ENCODE assay signal across 8 cellular contexts in the genomic region with DNA sequence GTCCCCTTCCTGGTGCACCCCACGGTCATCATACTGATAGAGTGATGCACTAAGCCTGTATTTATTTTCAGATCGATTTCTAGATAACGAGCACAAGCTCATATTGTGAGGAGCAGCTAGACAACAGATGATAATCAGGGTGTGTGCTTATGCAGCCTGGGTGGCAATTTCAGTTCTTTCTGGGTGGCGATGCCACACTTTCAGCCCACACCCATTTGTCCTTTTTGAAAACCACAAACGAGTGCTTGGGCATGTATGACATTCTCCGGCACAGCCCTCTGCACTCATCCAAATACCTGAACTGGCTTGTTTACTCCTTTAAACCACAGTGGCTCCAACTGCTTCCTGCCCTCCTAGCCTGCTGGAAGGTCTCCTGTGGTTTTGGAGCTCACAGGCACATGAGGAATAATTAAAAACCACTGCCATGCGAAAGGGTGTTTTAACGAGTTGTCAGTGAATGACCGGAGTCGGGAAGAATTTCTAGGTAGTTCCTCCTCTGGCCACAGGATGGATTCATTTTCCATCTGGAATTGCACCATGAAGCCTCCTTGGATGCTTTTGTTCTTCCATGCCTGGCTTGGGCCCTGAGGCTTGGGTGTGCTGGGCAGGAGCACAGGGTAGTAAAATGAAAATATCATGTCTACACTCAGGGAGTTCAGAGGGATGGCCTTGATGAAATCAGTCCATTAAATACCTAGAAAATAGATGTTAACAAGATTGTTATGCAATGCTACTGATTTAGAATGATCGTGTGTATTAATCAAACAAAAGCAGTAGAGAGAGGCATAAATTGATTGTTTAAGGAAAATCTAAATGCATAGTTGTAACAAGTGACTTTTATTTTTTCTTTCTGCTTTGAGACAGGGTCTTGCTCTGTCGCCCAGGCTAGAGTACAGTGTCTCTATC. TPM values are rescaled to one million over a fixed set of nuclear protein-coding genes. Genes with fewer than 3 reads are reported as not detected.
A peak's percentile ranks its signal among the peaks of the same experiment; 100 is the strongest.
DNase-seq lines count a peak whose midpoint lies in the region; ATAC-seq and TF ChIP-seq lines count a peak whose summit lies in the region.

No MANE protein-coding gene starts in this region.

- DNase-seq in 8988T: peak; percentile 16
- DNase-seq in GM03348 (ENCODE audit: low spot score): peak; percentile 74
- peak; percentile 46 for DNase-seq in SK-N-SH
- peak; percentile 55 for DNase-seq in fibroblast of gingiva (ENCODE audit: low read depth)
- DNase-seq in sigmoid colon: no peak
- no peak for DNase-seq in DMS153 (lab: John Stamatoyannopoulos, UW)

- H3K4me1 ChIP-seq in SK-N-SH (ENCODE audit: control insufficient read depth in 1 of 2, insufficient read depth in 2 of 2, low read depth in 1 of 2, low read length in 1 of 2) (peaks cover 3 to 24% of the 10 kb centered on the region in 2 experiments; a peak in 3 of 4 replicates), skeletal muscle satellite cell (ENCODE audit: control insufficient read depth, insufficient read depth, low read length) (peaks cover 35% of the 10 kb centered on the region), sigmoid colon (peaks cover 0 to 13% (median 9%) of the 10 kb centered on the region in 4 donors)

- peak; percentile 41 for TF ChIP-seq RAD21 in SK-N-SH (IDR thresholded peaks at IDR 0.05; ENCODE audit: low read length)

- H2AFZ ChIP-seq in SK-N-SH (ENCODE audit: low read depth): 0 out of 2 replicates have a peak overlapping the region, but pooled peaks have one; percentile 53

- no peaks in the 10 kb centered on the region for H3K36me3 ChIP-seq in SK-N-SH (replicated peaks in 1 of 2; ENCODE audit: control insufficient read depth in 1 of 2, insufficient read depth in 2 of 2, low read length in 1 of 2)
- H3K36me3 ChIP-seq in skeletal muscle satellite cell (ENCODE audit: insufficient read depth, low read length): no peaks in the 10 kb centered on the region
- H3K36me3 ChIP-seq in sigmoid colon: no peaks in the 10 kb centered on the region

- H3K9ac ChIP-seq in SK-N-SH (no peak overlapping the region), skeletal muscle satellite cell (ENCODE audit: low read depth, low read length) (peak overlapping the region; percentile 10)

- CTCF ChIA-PET in SK-N-SH (lab: Yijun Ruan, JAX): interaction anchor here (0.5 to 5.6 kb wide), 12 partner anchors 8 to 820 kb away, joined by 3 to 49 read pairs (median 4); no protein-coding TSS in a partner anchor

- H3K9me3 ChIP-seq in SK-N-SH (no peaks in the 10 kb centered on the region), skeletal muscle satellite cell (replicated peaks; ENCODE audit: low read length) (no peaks in the 10 kb centered on the region), sigmoid colon (no peaks in the 10 kb centered on the region)

- H3K4me2 ChIP-seq in SK-N-SH: peak overlapping the region; percentile 49; the same call in 1 of the 2 replicates
- peak overlapping the region; percentile 40 for H3K4me2 ChIP-seq in skeletal muscle satellite cell (ENCODE audit: low read length)

- WGBS in SK-N-SH (ENCODE audit: low lambda C conversion rate): 54% methylated on average over 12 of the region's 12 CpGs
- WGBS in sigmoid colon, 2 donors: 22 to 48% methylated on average over 12 of the region's 12 CpGs

- ATAC-seq in HG02623 (IDR thresholded peaks at IDR 0.05; ENCODE audit: unreplicated experiment): no peak

- H3K4me3 ChIP-seq in SK-N-SH (ENCODE audit: low read depth in 2 of 2, low read length in 1 of 2): no peak overlapping the region
- no peak overlapping the region for H3K4me3 ChIP-seq in skeletal muscle satellite cell (ENCODE audit: low read length)
- H3K4me3 ChIP-seq in sigmoid colon: no peak overlapping the region

- no peaks in the 10 kb centered on the region for H3K27me3 ChIP-seq in SK-N-SH (ENCODE audit: insufficient read depth)
- H3K27me3 ChIP-seq in skeletal muscle satellite cell (ENCODE audit: control insufficient read depth, insufficient read depth, low read length): no peaks in the 10 kb centered on the region
- no peaks in the 10 kb centered on the region for H3K27me3 ChIP-seq in sigmoid colon

- POLR2A ChIA-PET in SK-N-SH (lab: Yijun Ruan, JAX): no interaction called here

- H3K79me2 ChIP-seq in SK-N-SH (ENCODE audit: insufficient read depth): no peaks in the 10 kb centered on the region

- H4K20me1 ChIP-seq in SK-N-SH (ENCODE audit: insufficient read depth): no peaks in the 10 kb centered on the region

- H3K9me2 ChIP-seq in SK-N-SH: no peaks in the 10 kb centered on the region

- no peak for TF ChIP-seq POLR2A in sigmoid colon (IDR thresholded peaks at IDR 0.05)

- H3K27ac ChIP-seq in SK-N-SH (ENCODE audit: low read depth in 2 of 2, low read length in 1 of 2) (peak overlapping the region in 1 of 2 experiments; percentile 65; a peak in 2 of 4 replicates), sigmoid colon (no peak overlapping the region)

- TF ChIP-seq EP300 in SK-N-SH (IDR thresholded peaks at IDR 0.05; ENCODE audit: borderline replicate concordance in 1 of 2, low read depth in 1 of 2, low read length in 1 of 2): no peak
- TF ChIP-seq EP300 in sigmoid colon (IDR thresholded peaks at IDR 0.05): no peak

- intact Hi-C loops in sigmoid colon (cut with DNase I): no loop called here

- H3F3A ChIP-seq in SK-N-SH (replicated peaks; ENCODE audit: insufficient read depth): peaks cover 38% of the 10 kb centered on the region

- TF ChIP-seq CTCF in SK-N-SH (IDR thresholded peaks at IDR 0.05) (peak; percentile 58), sigmoid colon (IDR thresholded peaks at IDR 0.05) (no peak)

TF ChIP-seq in SK-N-SH, 30 proteins besides CTCF, POLR2A, EP300 and RAD21 (continues in another document):
- TF ChIP-seq, protein P1, sequence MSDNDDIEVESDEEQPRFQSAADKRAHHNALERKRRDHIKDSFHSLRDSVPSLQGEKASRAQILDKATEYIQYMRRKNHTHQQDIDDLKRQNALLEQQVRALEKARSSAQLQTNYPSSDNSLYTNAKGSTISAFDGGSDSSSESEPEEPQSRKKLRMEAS (IDR thresholded peaks at IDR 0.05; ENCODE audit: low read depth): 0 out of 2 replicates have a peak, but pooled peaks have one; percentile 5
- TF ChIP-seq, protein P2, sequence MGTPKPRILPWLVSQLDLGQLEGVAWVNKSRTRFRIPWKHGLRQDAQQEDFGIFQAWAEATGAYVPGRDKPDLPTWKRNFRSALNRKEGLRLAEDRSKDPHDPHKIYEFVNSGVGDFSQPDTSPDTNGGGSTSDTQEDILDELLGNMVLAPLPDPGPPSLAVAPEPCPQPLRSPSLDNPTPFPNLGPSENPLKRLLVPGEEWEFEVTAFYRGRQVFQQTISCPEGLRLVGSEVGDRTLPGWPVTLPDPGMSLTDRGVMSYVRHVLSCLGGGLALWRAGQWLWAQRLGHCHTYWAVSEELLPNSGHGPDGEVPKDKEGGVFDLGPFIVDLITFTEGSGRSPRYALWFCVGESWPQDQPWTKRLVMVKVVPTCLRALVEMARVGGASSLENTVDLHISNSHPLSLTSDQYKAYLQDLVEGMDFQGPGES (IDR thresholded peaks at IDR 0.05; ENCODE audit: low read depth, low read length): no peak
- no peak for TF ChIP-seq NFIC (IDR thresholded peaks at IDR 0.05; ENCODE audit: borderline replicate concordance)
- no peak for TF ChIP-seq RFX5 (IDR thresholded peaks at IDR 0.05; ENCODE audit: low read length)
- peak; percentile 31; the same call in 1 of the 2 replicates for TF ChIP-seq TCF12 (IDR thresholded peaks at IDR 0.05)
- no peak for TF ChIP-seq RCOR1 (IDR thresholded peaks at IDR 0.05; ENCODE audit: low read length)
- TF ChIP-seq, protein P3, sequence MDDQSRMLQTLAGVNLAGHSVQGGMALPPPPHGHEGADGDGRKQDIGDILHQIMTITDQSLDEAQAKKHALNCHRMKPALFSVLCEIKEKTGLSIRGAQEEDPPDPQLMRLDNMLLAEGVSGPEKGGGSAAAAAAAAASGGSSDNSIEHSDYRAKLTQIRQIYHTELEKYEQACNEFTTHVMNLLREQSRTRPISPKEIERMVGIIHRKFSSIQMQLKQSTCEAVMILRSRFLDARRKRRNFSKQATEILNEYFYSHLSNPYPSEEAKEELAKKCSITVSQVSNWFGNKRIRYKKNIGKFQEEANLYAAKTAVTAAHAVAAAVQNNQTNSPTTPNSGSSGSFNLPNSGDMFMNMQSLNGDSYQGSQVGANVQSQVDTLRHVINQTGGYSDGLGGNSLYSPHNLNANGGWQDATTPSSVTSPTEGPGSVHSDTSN (IDR thresholded peaks at IDR 0.05): no peak
- TF ChIP-seq, protein P4, sequence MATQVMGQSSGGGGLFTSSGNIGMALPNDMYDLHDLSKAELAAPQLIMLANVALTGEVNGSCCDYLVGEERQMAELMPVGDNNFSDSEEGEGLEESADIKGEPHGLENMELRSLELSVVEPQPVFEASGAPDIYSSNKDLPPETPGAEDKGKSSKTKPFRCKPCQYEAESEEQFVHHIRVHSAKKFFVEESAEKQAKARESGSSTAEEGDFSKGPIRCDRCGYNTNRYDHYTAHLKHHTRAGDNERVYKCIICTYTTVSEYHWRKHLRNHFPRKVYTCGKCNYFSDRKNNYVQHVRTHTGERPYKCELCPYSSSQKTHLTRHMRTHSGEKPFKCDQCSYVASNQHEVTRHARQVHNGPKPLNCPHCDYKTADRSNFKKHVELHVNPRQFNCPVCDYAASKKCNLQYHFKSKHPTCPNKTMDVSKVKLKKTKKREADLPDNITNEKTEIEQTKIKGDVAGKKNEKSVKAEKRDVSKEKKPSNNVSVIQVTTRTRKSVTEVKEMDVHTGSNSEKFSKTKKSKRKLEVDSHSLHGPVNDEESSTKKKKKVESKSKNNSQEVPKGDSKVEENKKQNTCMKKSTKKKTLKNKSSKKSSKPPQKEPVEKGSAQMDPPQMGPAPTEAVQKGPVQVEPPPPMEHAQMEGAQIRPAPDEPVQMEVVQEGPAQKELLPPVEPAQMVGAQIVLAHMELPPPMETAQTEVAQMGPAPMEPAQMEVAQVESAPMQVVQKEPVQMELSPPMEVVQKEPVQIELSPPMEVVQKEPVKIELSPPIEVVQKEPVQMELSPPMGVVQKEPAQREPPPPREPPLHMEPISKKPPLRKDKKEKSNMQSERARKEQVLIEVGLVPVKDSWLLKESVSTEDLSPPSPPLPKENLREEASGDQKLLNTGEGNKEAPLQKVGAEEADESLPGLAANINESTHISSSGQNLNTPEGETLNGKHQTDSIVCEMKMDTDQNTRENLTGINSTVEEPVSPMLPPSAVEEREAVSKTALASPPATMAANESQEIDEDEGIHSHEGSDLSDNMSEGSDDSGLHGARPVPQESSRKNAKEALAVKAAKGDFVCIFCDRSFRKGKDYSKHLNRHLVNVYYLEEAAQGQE (IDR thresholded peaks at IDR 0.05; ENCODE audit: low read depth, low read length): no peak

RNA-seq across cellular contexts. Expression of a gene that starts 52.4 kb away (rescaled TPM):
- polyA plus RNA-seq in SK-N-SH (2012; rRNA removed): 666 and 846 TPM in 2 replicates
- polyA plus RNA-seq in SK-N-SH (2012; cell fraction: cytosol; rRNA removed): 1,012 and 1,342 TPM in 2 replicates
- 162 and 438 TPM in 2 replicates for polyA plus RNA-seq in SK-N-SH (2012; cell fraction: nucleus; rRNA removed)
- 1,153 and 1,263 TPM in 2 replicates for total RNA-seq in skeletal muscle satellite cell (2012; rRNA removed)
- total RNA-seq in sigmoid colon: 1,000 to 10,000 TPM in 1 of 4 donors, 100 to 1,000 TPM in 3; 588 to 1,360 (median 919) TPM
- polyA plus RNA-seq in sigmoid colon: 100 to 1,000 TPM in 1 of 3 donors, 10 to 100 TPM in 2; 43.8 to 151 (median 50.9) TPM

Comparison
In these comparisons a context has a peak if more than half of its experiments do, and no peak if none do; other contexts are left out.
1. DNase-seq: peak in 8988T (single experiment), GM03348 (single experiment), SK-N-SH (single experiment) and fibroblast of gingiva (single experiment); none in sigmoid colon (single experiment) and DMS153 (single experiment).